ENCODE assay signal across 28 cellular contexts in the genomic region with DNA sequence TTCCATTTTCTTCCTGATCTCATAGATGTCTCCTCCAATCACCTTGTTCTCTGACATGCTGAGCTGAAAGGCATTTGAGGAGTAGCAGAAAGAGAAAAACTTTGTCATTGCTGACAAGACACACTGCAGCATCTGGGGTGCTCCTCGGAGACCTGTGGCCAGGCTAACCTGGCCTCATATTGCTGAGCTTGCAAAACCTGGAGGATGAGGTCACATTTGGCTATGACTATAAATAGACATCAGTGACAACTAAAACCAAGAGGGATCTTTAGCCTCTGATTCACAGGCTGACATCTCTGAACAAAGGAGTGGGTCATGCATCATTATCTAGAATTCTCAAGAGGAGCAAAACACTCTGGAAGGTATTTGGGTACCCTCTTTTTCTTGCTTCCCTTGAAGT.
"Had no signal": no experiment of that assay in that cellular context is flagged by ENCODE, and none has a peak within 500 bp of the region (broad histone marks: within the 10 kb centered on the region; RNA-seq: fewer than 3 reads in every experiment).

No MANE protein-coding gene starts in this region.

- DNase-seq: activated B cell treated with CpG ODN at 0.5 μM for 24 hours; activated CD4-positive, alpha-beta memory T cell treated with anti-CD3 and anti-CD28 coated beads for 36 hours; activated CD4-positive, alpha-beta T cell treated with anti-CD3 and anti-CD28 coated beads for 1 hour; activated CD4-positive, alpha-beta T cell treated with anti-CD3 and anti-CD28 coated beads, Interleukin-2, amount 10 ng/mL, durations not matched to agents 7 days and 5 days; activated CD8-positive, alpha-beta memory T cell treated with anti-CD3 and anti-CD28 coated beads for 24 hours; activated effector memory CD4-positive, alpha-beta T cell treated with anti-CD3 and anti-CD28 coated beads, Interleukin-2, amount 50 U/mL, for 16 hours; activated naive CD4-positive, alpha-beta T cell treated with Interleukin-2 at 50 U/mL for 16 hours; activated naive CD8-positive, alpha-beta T cell treated with anti-CD3 and anti-CD28 coated beads, Interleukin-2, amount 50 U/mL, for 24 hours; activated T-cell treated with anti-CD3 and anti-CD28 coated beads, Interleukin-2, amount 50 U/mL, for 4 hours; amniotic stem cell; body of pancreas; central memory CD4-positive, alpha-beta T cell; MG63; NCI-H1105; NCI-H1436 treated with DMSO at 0.1 percent for 48 hours; NCI-H1930; NCI-H2107; NCI-H510A treated with DMSO at 0.1 percent for 48 hours; NCI-H69; T-cell; T-helper 2 cell; T1000 had no signal

- H3K4me3 ChIP-seq: ascending aorta, body of pancreas, MG63, SK-N-MC had no signal

- H3K27ac ChIP-seq: ascending aorta, body of pancreas, SK-N-MC had no signal

- H3K9me3 ChIP-seq: ascending aorta, body of pancreas, MG63 had no signal

- H3K27me3 ChIP-seq: ascending aorta, body of pancreas, MG63 had no signal

- H3K4me1 ChIP-seq: ascending aorta, body of pancreas had no signal

- ATAC-seq: activated naive CD4-positive, alpha-beta T cell treated with anti-CD3 and anti-CD28 coated beads, Interleukin-2, amount 50 U/mL, for 72 hours; activated naive CD8-positive, alpha-beta T cell treated with anti-CD3 and anti-CD28 coated beads, Interleukin-2, amount 50 U/mL, for 24 hours; activated T-cell treated with anti-CD3 and anti-CD28 coated beads, Interleukin-2, amount 50 U/mL, for 4 hours; body of pancreas; Right ventricle myocardium inferior; T-cell had no signal

- H3K36me3 ChIP-seq: ascending aorta, MG63 had no signal

- FAIRE-seq: bronchial epithelial cell, TTC549 had no signal
